In genomic region chr6:18186033-18186432, GRCh38 we compare ENCODE assay signal across 1 cellular context.
TF ChIP-seq lines count a peak whose summit lies in the region.

No MANE protein-coding gene starts in this region.

TF ChIP-seq in GM23338, 12 proteins besides CTCF, POLR2A, EP300 and RAD21 (continued from another document):
- TF ChIP-seq, protein P1, sequence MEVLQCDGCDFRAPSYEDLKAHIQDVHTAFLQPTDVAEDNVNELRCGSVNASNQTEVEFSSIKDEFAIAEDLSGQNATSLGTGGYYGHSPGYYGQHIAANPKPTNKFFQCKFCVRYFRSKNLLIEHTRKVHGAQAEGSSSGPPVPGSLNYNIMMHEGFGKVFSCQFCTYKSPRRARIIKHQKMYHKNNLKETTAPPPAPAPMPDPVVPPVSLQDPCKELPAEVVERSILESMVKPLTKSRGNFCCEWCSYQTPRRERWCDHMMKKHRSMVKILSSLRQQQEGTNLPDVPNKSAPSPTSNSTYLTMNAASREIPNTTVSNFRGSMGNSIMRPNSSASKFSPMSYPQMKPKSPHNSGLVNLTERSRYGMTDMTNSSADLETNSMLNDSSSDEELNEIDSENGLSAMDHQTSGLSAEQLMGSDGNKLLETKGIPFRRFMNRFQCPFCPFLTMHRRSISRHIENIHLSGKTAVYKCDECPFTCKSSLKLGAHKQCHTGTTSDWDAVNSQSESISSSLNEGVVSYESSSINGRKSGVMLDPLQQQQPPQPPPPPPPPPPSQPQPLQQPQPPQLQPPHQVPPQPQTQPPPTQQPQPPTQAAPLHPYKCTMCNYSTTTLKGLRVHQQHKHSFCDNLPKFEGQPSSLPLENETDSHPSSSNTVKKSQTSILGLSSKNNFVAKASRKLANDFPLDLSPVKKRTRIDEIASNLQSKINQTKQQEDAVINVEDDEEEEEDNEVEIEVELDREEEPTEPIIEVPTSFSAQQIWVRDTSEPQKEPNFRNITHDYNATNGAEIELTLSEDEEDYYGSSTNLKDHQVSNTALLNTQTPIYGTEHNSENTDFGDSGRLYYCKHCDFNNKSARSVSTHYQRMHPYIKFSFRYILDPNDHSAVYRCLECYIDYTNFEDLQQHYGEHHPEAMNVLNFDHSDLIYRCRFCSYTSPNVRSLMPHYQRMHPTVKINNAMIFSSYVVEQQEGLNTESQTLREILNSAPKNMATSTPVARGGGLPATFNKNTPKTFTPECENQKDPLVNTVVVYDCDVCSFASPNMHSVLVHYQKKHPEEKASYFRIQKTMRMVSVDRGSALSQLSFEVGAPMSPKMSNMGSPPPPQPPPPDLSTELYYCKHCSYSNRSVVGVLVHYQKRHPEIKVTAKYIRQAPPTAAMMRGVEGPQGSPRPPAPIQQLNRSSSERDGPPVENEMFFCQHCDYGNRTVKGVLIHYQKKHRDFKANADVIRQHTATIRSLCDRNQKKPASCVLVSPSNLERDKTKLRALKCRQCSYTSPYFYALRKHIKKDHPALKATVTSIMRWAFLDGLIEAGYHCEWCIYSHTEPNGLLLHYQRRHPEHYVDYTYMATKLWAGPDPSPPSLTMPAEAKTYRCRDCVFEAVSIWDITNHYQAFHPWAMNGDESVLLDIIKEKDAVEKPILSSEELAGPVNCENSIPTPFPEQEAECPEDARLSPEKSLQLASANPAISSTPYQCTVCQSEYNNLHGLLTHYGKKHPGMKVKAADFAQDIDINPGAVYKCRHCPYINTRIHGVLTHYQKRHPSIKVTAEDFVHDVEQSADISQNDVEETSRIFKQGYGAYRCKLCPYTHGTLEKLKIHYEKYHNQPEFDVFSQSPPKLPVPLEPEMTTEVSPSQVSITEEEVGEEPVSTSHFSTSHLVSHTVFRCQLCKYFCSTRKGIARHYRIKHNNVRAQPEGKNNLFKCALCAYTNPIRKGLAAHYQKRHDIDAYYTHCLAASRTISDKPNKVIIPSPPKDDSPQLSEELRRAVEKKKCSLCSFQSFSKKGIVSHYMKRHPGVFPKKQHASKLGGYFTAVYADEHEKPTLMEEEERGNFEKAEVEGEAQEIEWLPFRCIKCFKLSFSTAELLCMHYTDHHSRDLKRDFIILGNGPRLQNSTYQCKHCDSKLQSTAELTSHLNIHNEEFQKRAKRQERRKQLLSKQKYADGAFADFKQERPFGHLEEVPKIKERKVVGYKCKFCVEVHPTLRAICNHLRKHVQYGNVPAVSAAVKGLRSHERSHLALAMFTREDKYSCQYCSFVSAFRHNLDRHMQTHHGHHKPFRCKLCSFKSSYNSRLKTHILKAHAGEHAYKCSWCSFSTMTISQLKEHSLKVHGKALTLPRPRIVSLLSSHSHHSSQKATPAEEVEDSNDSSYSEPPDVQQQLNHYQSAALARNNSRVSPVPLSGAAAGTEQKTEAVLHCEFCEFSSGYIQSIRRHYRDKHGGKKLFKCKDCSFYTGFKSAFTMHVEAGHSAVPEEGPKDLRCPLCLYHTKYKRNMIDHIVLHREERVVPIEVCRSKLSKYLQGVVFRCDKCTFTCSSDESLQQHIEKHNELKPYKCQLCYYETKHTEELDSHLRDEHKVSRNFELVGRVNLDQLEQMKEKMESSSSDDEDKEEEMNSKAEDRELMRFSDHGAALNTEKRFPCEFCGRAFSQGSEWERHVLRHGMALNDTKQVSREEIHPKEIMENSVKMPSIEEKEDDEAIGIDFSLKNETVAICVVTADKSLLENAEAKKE (CRISPR knock-in tag; IDR thresholded peaks at IDR 0.05) = peak; percentile 98
